16 cellular contexts compared by ENCODE assay signal in the genomic region with DNA sequence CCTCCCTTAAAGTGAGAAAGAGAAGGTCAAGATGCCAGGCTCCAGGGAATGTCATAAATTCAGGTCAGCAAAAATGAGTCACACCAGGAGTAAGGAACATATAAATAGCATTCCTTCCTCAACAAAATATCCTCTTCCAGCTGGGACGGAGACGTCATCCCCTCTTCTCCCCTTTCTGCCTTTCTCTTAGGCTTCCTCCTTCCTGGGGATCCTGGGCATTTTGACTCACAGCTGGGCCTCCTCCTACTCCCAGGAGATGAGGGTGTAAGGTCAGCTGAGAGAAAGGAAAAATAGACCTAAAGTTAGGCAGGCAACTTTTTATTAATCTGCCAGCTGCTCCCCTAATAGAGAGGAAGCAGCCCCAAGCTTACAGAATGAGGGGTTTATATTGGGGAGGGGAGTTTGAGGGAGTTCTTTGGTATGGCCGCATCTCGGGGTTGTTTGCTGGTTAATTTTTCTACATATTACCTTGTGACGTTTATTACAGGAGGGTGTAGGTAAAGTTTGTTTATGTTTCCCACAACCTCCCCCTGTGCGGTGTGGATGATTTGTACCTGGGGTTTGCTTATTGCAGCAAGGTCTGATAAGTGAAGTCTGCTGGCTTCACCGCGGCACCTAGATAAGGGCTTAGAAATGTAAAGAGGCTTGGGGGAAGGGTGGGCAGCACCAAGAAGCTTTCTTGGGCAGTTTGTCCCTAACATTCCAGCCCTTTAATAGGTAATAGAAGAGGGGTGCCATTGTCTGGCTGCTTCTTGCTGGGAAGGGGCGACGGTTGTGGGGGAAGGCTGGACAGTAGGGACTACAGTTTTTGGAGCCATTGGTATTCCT. TPM values are rescaled to one million over a fixed set of nuclear protein-coding genes. Genes with fewer than 3 reads are reported as not detected.
DNase-seq lines count a peak whose midpoint lies in the region; ATAC-seq and TF ChIP-seq lines count a peak whose summit lies in the region.
"Had no signal": no experiment of that assay in that cellular context is flagged by ENCODE, and none has a peak within 500 bp of the region (broad histone marks: within the 10 kb centered on the region; RNA-seq: fewer than 3 reads in every experiment).

No MANE protein-coding gene starts in this region.

- H3K9me3 Mint-ChIP-seq in T-helper 2 cell treated with Interferon-gamma antibody and Interleukin-4, amounts not matched to agents 5 μg/mL and 100 μg/mL, for 36 hours = no peaks in the 10 kb centered on the region
- H3K9me3 Mint-ChIP-seq: activated T-cell treated with anti-CD3 and anti-CD28 coated beads, Interleukin-2, amount 50 U/mL, for 4 hours; brain had no signal

- no peaks in the 10 kb centered on the region for H3K27me3 ChIP-seq in PC-3 (ENCODE audit: low read length)
- H3K27me3 ChIP-seq in neuron (ENCODE audit: insufficient read depth, low read length) = no peaks in the 10 kb centered on the region
- H3K27me3 ChIP-seq in upper lobe of right lung = no peaks in the 10 kb centered on the region

- H3K4me2 ChIP-seq in PC-3 (ENCODE audit: low read length) = no peak overlapping the region

- no peak overlapping the region for H3K4me3 Mint-ChIP-seq in T-helper 2 cell treated with Interferon-gamma antibody and Interleukin-4, amounts not matched to agents 5 μg/mL and 100 μg/mL, for 36 hours
- H3K4me3 Mint-ChIP-seq: activated T-cell treated with anti-CD3 and anti-CD28 coated beads, Interleukin-2, amount 50 U/mL, for 4 hours; brain had no signal

- POLR2A ChIA-PET in PC-3 (lab: Charles Lee; ENCODE audit: unreplicated experiment) = no interaction called here

- intact Hi-C loops in PC-3 (cut with micrococcal nuclease) = no loop called here
- intact Hi-C loops in upper lobe of right lung (cut with DNase I) = no loop called here

- H3K9me3 ChIP-seq in PC-3 (ENCODE audit: low read length) = no peaks in the 10 kb centered on the region
- no peaks in the 10 kb centered on the region for H3K9me3 ChIP-seq in neuron (ENCODE audit: low read length)
- no peaks in the 10 kb centered on the region for H3K9me3 ChIP-seq in upper lobe of right lung

- no peak overlapping the region for H3K27ac ChIP-seq in PC-3 (ENCODE audit: low read length)
- no peak overlapping the region for H3K27ac ChIP-seq in upper lobe of right lung
- H3K27ac ChIP-seq: parathyroid adenoma had no signal

- no peak overlapping the region for H3K4me3 ChIP-seq in PC-3 (ENCODE audit: low read length)
- no peak overlapping the region for H3K4me3 ChIP-seq in neuron (ENCODE audit: low read length)
- H3K4me3 ChIP-seq in upper lobe of right lung = no peak overlapping the region

- no peaks in the 10 kb centered on the region for H3K27me3 Mint-ChIP-seq in T-helper 2 cell treated with Interferon-gamma antibody and Interleukin-4, amounts not matched to agents 5 μg/mL and 100 μg/mL, for 36 hours (ENCODE audit: low read depth)

- H2AFZ ChIP-seq in PC-3 (ENCODE audit: low read length) = no peak overlapping the region
- peak overlapping the region; percentile 43 for H2AFZ ChIP-seq in neuron (ENCODE audit: low read depth, low read length)
- H2AFZ ChIP-seq: parathyroid adenoma had no signal

- BruUV-seq in PC-3 (replicated peaks; lab: Mats Ljungman, UMichigan) = no TSS peak

- no peaks in the 10 kb centered on the region for H3K9me2 ChIP-seq in PC-3 (replicated peaks; ENCODE audit: low read length)

- H3K36me3 Mint-ChIP-seq in T-helper 2 cell treated with Interferon-gamma antibody and Interleukin-4, amounts not matched to agents 5 μg/mL and 100 μg/mL, for 36 hours (ENCODE audit: low read depth) = peaks cover 7% of the 10 kb centered on the region

- no peaks in the 10 kb centered on the region for H3K79me2 ChIP-seq in PC-3 (ENCODE audit: low read length)

- no peaks in the 10 kb centered on the region for H3K4me1 ChIP-seq in PC-3 (ENCODE audit: insufficient read depth, low read length)
- peaks cover 23% of the 10 kb centered on the region for H3K4me1 ChIP-seq in neuron (ENCODE audit: insufficient read depth, low read length)
- H3K4me1 ChIP-seq in upper lobe of right lung = no peaks in the 10 kb centered on the region
- H3K4me1 ChIP-seq: parathyroid adenoma had no signal

- H3K4me1 Mint-ChIP-seq in T-helper 2 cell treated with Interferon-gamma antibody and Interleukin-4, amounts not matched to agents 5 μg/mL and 100 μg/mL, for 36 hours (ENCODE audit: low read depth) = peaks cover 7% of the 10 kb centered on the region

- CTCF ChIA-PET in PC-3 (lab: Charles Lee) = no interaction called here

- ATAC-seq in PC-3 (peak; percentile 38; the same call in 1 of the 2 replicates), upper lobe of right lung (no peak)
- ATAC-seq: activated T-cell treated with anti-CD3 and anti-CD28 coated beads, Interleukin-2, amount 50 U/mL, for 4 hours; stimulated activated naive CD8-positive, alpha-beta T cell treated with anti-CD3 and anti-CD28 coated beads, Interleukin-15, Interleukin-2, amounts not matched to agents 100 U/mL and 50 U/mL, for 24 hours had no signal

- H3F3A ChIP-seq in PC-3 (ENCODE audit: low read length, unreplicated experiment) = no peaks in the 10 kb centered on the region

- H4K20me1 ChIP-seq in PC-3 (ENCODE audit: low read length) = no peaks in the 10 kb centered on the region

- H3K9ac ChIP-seq in PC-3 (ENCODE audit: low read length) = no peak overlapping the region
- H3K9ac ChIP-seq: parathyroid adenoma had no signal

- peak; percentile 56 for DNase-seq in EL
- DNase-seq in PC-3 = peak; percentile 13
- peak; percentile 29 for DNase-seq in fibroblast of gingiva (ENCODE audit: low read depth)
- no peak for DNase-seq in upper lobe of right lung
- no peak for DNase-seq in midbrain (lab: John Stamatoyannopoulos, UW)
- DNase-seq in T-helper 2 cell treated with Interferon-gamma antibody and Interleukin-4, amounts not matched to agents 5 μg/mL and 100 μg/mL, for 36 hours (ENCODE audit: low spot score) = no peak
- no peak for DNase-seq in mesenteric fat pad (ENCODE audit: low spot score)
- DNase-seq: activated CD4-positive, alpha-beta T cell treated with anti-CD3 and anti-CD28 coated beads for 1 hour; activated T-cell treated with anti-CD3 and anti-CD28 coated beads, Interleukin-2, amount 50 U/mL, for 4 hours; C1 segment of cervical spinal cord; GF-D8; NCI-H524 treated with DMSO at 0.1 percent for 48 hours; stimulated activated naive CD8-positive, alpha-beta T cell treated with anti-CD3 and anti-CD28 coated beads, Interleukin-15, Interleukin-2, amounts not matched to agents 100 U/mL and 50 U/mL, for 24 hours had no signal

- H3K36me3 ChIP-seq in PC-3 (ENCODE audit: low read depth, low read length) = no peaks in the 10 kb centered on the region
- no peaks in the 10 kb centered on the region for H3K36me3 ChIP-seq in neuron (ENCODE audit: insufficient read depth, low read length)
- no peaks in the 10 kb centered on the region for H3K36me3 ChIP-seq in upper lobe of right lung

- no peak overlapping the region for H3K27ac Mint-ChIP-seq in T-helper 2 cell treated with Interferon-gamma antibody and Interleukin-4, amounts not matched to agents 5 μg/mL and 100 μg/mL, for 36 hours
- H3K27ac Mint-ChIP-seq: brain had no signal

- TF ChIP-seq CTCF in PC-3 (conservative IDR thresholded peaks at IDR 0.05; ENCODE audit: low read depth, low read length) (no peak), upper lobe of right lung (IDR thresholded peaks at IDR 0.05) (no peak)

RNA-seq across cellular contexts. Expression of a gene that starts 7.1 kb away (rescaled TPM):
- total RNA-seq in PC-3 (2014; rRNA removed) (7.9 and 8.9 TPM in 2 replicates), upper lobe of right lung (11.5 TPM), mesenteric fat pad (9.6 TPM)

RNA-seq across cellular contexts. Expression of a gene that starts 15.3 kb away (rescaled TPM):
- total RNA-seq in PC-3 (2014; rRNA removed) (31.2 and 46.7 TPM in 2 replicates), upper lobe of right lung (25.8 TPM), mesenteric fat pad (24.8 TPM)

RNA-seq across cellular contexts. Expression of a gene that starts 16.5 kb away (rescaled TPM):
- total RNA-seq in PC-3 (2014; rRNA removed) (8.1 and 12.8 TPM in 2 replicates), upper lobe of right lung (10.6 TPM), mesenteric fat pad (5.9 TPM)

RNA-seq across cellular contexts. Expression of a gene that starts 29.8 kb away (rescaled TPM):
- total RNA-seq in PC-3 (2014; rRNA removed) (5.5 and 14.3 TPM in 2 replicates), upper lobe of right lung (13.1 TPM), mesenteric fat pad (12.1 TPM)

RNA-seq across cellular contexts. Expression of a gene that starts 43.8 kb away (rescaled TPM):
- total RNA-seq in PC-3 (2014; rRNA removed) (4.9 and 5.0 TPM in 2 replicates), upper lobe of right lung (16.3 TPM), mesenteric fat pad (10.1 TPM)

Comparison
In these comparisons a context has a peak if more than half of its experiments do, and no peak if none do; other contexts are left out.
1. DNase-seq: peak in EL (single experiment), PC-3 (single experiment) and fibroblast of gingiva (single experiment); none in upper lobe of right lung (single experiment), midbrain (single experiment), T-helper 2 cell treated with Interferon-gamma antibody and Interleukin-4, amounts not matched to agents 5 μg/mL and 100 μg/mL, for 36 hours (single experiment) and mesenteric fat pad (single experiment).